36 cellular contexts compared by ENCODE assay signal in genomic region chr6:143375022-143375585, GRCh38.
"Had no signal": no experiment of that assay in that cellular context is flagged by ENCODE, and none has a peak within 500 bp of the region (broad histone marks: within the 10 kb centered on the region; RNA-seq: fewer than 3 reads in every experiment).

No MANE protein-coding gene starts in this region.

- H3K4me2 ChIP-seq: PC-9 had no signal

- FAIRE-seq: RCC 7860 had no signal

- H3K36me3 ChIP-seq: brain microvascular endothelial cell, MG63 had no signal

- H3K27ac ChIP-seq: brain microvascular endothelial cell, PC-9, RWPE1, VCaP had no signal

- H3K9me3 ChIP-seq: MG63 had no signal

- DNase-seq: activated B cell treated with CpG ODN at 0.5 μM for 24 hours; activated CD4-positive, alpha-beta memory T cell treated with anti-CD3 and anti-CD28 coated beads, Interleukin-2, amount 10 ng/mL, durations not matched to agents 7 days and 5 days; activated CD4-positive, alpha-beta T cell treated with anti-CD3 and anti-CD28 coated beads for 4 hours; activated CD4-positive, CD25-positive, alpha-beta regulatory T cell treated with anti-CD3 and anti-CD28 coated beads, Interleukin-2, amount 50 U/mL, for 72 hours; activated CD8-positive, alpha-beta memory T cell treated with anti-CD3 and anti-CD28 coated beads for 24 hours; activated CD8-positive, alpha-beta memory T cell treated with anti-CD3 and anti-CD28 coated beads, Interleukin-2, amount 10 ng/mL, durations not matched to agents 7 days and 5 days; activated CD8-positive, alpha-beta memory T cell treated with anti-CD3 and anti-CD28 coated beads, Interleukin-2, amount 50 U/mL, for 48 hours; activated effector memory CD4-positive, alpha-beta T cell treated with anti-CD3 and anti-CD28 coated beads, Interleukin-2, amount 50 U/mL, for 16 hours; activated naive CD4-positive, alpha-beta T cell; activated naive CD4-positive, alpha-beta T cell treated with anti-CD3 and anti-CD28 coated beads, Interleukin-2, amount 50 U/mL, for 16 hours; activated naive CD8-positive, alpha-beta T cell treated with anti-CD3 and anti-CD28 coated beads for 36 hours; activated T-cell treated with anti-CD3 and anti-CD28 coated beads, Interleukin-2, amount 50 U/mL, for 48 hours; amniotic stem cell; aorta; brain microvascular endothelial cell; central memory CD4-positive, alpha-beta T cell; Kasumi-1; MG63; NCI-H1048; NCI-H1436 treated with DMSO at 0.1 percent for 48 hours; NCI-H1694 treated with DMSO at 0.1 percent for 48 hours; NCI-H2029; NCI-H345; NCI-H524 treated with DMSO at 0.1 percent for 48 hours; NCI-H748 treated with DMSO at 0.1 percent for 48 hours; NK-92 treated with Interleukin-12 subunit alpha and Interleukin-12 subunit beta, amount 100 ng/mL, for 24 hours; PC-9; SIG-M5; T-cell; T-helper 17 cell; T-helper 9 cell had no signal

- ATAC-seq: activated CD8-positive, alpha-beta memory T cell treated with anti-CD3 and anti-CD28 coated beads, Interleukin-2, amount 10 ng/mL, durations not matched to agents 7 days and 5 days; Right ventricle myocardium inferior; SK-N-SH treated with all-trans-retinoic acid at 6 μM for 48 hours; T-cell; T-helper 17 cell had no signal

- H2AFZ ChIP-seq: PC-9 had no signal

- H3K4me3 ChIP-seq: MG63, PC-9 had no signal

- H3K27me3 ChIP-seq: brain microvascular endothelial cell, MG63 had no signal
